ENCODE assay signal across 1 cellular context in the genomic region with DNA sequence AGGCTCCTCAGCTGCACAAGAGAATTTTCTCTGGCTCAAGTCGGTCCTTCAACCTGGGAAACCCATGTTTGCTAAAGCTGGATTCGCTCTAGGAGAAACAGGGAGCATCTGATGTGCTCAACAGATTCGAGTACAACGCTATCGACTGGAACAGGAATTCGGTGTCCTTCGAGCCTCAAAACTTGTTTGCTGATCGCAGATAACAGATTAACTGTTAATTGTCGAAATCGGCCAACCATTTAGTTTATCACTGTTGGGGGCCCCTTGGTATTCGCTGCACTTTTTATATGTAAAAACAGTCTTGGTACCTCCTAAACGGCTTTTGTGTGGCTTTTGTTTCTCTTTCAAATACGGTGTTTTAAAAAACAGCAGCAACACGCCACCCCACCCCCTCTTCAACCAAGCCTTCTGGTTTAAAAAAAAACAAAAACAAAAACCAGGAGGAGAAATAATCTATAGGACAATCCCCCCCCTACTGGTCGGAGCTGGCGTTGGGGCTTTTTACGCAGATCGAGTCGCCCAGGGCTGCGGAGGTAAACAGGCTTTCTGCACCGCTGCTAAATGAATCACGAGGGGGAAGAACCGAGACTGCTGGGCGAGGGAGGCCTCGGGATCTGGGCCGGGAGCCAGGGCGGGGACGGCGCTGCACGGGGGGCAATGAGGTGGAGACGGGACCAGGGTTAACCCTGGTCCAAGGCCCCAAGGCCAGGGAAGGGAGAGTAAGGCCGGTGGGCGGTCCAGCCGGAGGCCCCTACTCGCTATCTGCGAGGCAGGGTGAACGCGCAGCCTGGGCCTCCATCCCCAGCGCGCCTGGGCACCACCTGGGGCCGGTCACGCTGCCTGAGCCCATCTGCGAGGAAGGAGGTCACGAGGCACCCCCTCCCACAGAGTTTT.
TF ChIP-seq lines count a peak whose summit lies in the region.

No MANE protein-coding gene starts in this region.

TF ChIP-seq in K562, 482 proteins besides CTCF, POLR2A, EP300 and RAD21 (continued from another document and continues in another):
- TF ChIP-seq ZNF134 (CRISPR knock-in tag; conservative IDR thresholded peaks at IDR 0.05): no peak
- no peak for TF ChIP-seq SMAD3 (CRISPR knock-in tag; conservative IDR thresholded peaks at IDR 0.05)
- TF ChIP-seq RBM15 (IDR thresholded peaks at IDR 0.05; ENCODE audit: insufficient read depth, low read length): no peak
- TF ChIP-seq, protein P1, sequence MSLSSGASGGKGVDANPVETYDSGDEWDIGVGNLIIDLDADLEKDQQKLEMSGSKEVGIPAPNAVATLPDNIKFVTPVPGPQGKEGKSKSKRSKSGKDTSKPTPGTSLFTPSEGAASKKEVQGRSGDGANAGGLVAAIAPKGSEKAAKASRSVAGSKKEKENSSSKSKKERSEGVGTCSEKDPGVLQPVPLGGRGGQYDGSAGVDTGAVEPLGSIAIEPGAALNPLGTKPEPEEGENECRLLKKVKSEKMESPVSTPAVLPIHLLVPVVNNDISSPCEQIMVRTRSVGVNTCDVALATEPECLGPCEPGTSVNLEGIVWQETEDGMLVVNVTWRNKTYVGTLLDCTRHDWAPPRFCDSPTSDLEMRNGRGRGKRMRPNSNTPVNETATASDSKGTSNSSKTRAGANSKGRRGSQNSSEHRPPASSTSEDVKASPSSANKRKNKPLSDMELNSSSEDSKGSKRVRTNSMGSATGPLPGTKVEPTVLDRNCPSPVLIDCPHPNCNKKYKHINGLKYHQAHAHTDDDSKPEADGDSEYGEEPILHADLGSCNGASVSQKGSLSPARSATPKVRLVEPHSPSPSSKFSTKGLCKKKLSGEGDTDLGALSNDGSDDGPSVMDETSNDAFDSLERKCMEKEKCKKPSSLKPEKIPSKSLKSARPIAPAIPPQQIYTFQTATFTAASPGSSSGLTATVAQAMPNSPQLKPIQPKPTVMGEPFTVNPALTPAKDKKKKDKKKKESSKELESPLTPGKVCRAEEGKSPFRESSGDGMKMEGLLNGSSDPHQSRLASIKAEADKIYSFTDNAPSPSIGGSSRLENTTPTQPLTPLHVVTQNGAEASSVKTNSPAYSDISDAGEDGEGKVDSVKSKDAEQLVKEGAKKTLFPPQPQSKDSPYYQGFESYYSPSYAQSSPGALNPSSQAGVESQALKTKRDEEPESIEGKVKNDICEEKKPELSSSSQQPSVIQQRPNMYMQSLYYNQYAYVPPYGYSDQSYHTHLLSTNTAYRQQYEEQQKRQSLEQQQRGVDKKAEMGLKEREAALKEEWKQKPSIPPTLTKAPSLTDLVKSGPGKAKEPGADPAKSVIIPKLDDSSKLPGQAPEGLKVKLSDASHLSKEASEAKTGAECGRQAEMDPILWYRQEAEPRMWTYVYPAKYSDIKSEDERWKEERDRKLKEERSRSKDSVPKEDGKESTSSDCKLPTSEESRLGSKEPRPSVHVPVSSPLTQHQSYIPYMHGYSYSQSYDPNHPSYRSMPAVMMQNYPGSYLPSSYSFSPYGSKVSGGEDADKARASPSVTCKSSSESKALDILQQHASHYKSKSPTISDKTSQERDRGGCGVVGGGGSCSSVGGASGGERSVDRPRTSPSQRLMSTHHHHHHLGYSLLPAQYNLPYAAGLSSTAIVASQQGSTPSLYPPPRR (CRISPR knock-in tag; IDR thresholded peaks at IDR 0.05; ENCODE audit: borderline replicate concordance): no peak
- no peak for TF ChIP-seq ATF3 (IDR thresholded peaks at IDR 0.05)
- TF ChIP-seq ATF3 (CRISPR knock-in tag; conservative IDR thresholded peaks at IDR 0.05): no peak
- TF ChIP-seq ZNF140 (CRISPR knock-in tag; IDR thresholded peaks at IDR 0.05): no peak
- TF ChIP-seq ZBTB1 (CRISPR knock-in tag; IDR thresholded peaks at IDR 0.05; ENCODE audit: borderline replicate concordance, low read depth): 0 out of 2 replicates have a peak, but pooled peaks have one; percentile 32
- no peak for TF ChIP-seq HNRNPK (IDR thresholded peaks at IDR 0.05; ENCODE audit: low read depth, low read length, poor library complexity, severe bottlenecking)
- TF ChIP-seq CCNT2 (IDR thresholded peaks at IDR 0.05; ENCODE audit: borderline replicate concordance, extremely low read depth, insufficient read length, low read depth, low read length): peak; percentile 9
- TF ChIP-seq SNIP1 (IDR thresholded peaks at IDR 0.05; ENCODE audit: low read depth): no peak
- no peak for TF ChIP-seq CUX1 (CRISPR knock-in tag; IDR thresholded peaks at IDR 0.05)
- TF ChIP-seq TSC22D4 (tag; IDR thresholded peaks at IDR 0.05): no peak
- TF ChIP-seq TAF7 (tag; IDR thresholded peaks at IDR 0.05): no peak
- no peak for TF ChIP-seq ZNF133 (CRISPR knock-in tag; IDR thresholded peaks at IDR 0.05)
- no peak for TF ChIP-seq GATAD2B (IDR thresholded peaks at IDR 0.05; ENCODE audit: borderline replicate concordance)
- TF ChIP-seq ZNF766 (CRISPR knock-in tag; conservative IDR thresholded peaks at IDR 0.05): 0 out of 2 replicates have a peak, but pooled peaks have one; percentile 59
- TF ChIP-seq, protein P2, sequence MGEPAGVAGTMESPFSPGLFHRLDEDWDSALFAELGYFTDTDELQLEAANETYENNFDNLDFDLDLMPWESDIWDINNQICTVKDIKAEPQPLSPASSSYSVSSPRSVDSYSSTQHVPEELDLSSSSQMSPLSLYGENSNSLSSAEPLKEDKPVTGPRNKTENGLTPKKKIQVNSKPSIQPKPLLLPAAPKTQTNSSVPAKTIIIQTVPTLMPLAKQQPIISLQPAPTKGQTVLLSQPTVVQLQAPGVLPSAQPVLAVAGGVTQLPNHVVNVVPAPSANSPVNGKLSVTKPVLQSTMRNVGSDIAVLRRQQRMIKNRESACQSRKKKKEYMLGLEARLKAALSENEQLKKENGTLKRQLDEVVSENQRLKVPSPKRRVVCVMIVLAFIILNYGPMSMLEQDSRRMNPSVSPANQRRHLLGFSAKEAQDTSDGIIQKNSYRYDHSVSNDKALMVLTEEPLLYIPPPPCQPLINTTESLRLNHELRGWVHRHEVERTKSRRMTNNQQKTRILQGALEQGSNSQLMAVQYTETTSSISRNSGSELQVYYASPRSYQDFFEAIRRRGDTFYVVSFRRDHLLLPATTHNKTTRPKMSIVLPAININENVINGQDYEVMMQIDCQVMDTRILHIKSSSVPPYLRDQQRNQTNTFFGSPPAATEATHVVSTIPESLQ (CRISPR knock-in tag; IDR thresholded peaks at IDR 0.05): no peak
- no peak for TF ChIP-seq FOXP1 (CRISPR knock-in tag; IDR thresholded peaks at IDR 0.05)
- TF ChIP-seq FOXA1 (IDR thresholded peaks at IDR 0.05; ENCODE audit: borderline replicate concordance): no peak
- TF ChIP-seq, protein P3, sequence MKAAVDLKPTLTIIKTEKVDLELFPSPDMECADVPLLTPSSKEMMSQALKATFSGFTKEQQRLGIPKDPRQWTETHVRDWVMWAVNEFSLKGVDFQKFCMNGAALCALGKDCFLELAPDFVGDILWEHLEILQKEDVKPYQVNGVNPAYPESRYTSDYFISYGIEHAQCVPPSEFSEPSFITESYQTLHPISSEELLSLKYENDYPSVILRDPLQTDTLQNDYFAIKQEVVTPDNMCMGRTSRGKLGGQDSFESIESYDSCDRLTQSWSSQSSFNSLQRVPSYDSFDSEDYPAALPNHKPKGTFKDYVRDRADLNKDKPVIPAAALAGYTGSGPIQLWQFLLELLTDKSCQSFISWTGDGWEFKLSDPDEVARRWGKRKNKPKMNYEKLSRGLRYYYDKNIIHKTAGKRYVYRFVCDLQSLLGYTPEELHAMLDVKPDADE (conservative IDR thresholded peaks at IDR 0.05; ENCODE audit: control insufficient read depth, low read depth, low read length): no peak
- peak; percentile 18; the same call in 1 of the 2 replicates for TF ChIP-seq RAD51 (IDR thresholded peaks at IDR 0.05; ENCODE audit: borderline replicate concordance, low read depth)
- no peak for TF ChIP-seq ZNF212 (CRISPR knock-in tag; IDR thresholded peaks at IDR 0.05)
- TF ChIP-seq ZNF512 (tag; IDR thresholded peaks at IDR 0.05): no peak
- TF ChIP-seq ARID3A (IDR thresholded peaks at IDR 0.05; ENCODE audit: borderline replicate concordance, low read depth, low read length): no peak
- TF ChIP-seq, protein P4, sequence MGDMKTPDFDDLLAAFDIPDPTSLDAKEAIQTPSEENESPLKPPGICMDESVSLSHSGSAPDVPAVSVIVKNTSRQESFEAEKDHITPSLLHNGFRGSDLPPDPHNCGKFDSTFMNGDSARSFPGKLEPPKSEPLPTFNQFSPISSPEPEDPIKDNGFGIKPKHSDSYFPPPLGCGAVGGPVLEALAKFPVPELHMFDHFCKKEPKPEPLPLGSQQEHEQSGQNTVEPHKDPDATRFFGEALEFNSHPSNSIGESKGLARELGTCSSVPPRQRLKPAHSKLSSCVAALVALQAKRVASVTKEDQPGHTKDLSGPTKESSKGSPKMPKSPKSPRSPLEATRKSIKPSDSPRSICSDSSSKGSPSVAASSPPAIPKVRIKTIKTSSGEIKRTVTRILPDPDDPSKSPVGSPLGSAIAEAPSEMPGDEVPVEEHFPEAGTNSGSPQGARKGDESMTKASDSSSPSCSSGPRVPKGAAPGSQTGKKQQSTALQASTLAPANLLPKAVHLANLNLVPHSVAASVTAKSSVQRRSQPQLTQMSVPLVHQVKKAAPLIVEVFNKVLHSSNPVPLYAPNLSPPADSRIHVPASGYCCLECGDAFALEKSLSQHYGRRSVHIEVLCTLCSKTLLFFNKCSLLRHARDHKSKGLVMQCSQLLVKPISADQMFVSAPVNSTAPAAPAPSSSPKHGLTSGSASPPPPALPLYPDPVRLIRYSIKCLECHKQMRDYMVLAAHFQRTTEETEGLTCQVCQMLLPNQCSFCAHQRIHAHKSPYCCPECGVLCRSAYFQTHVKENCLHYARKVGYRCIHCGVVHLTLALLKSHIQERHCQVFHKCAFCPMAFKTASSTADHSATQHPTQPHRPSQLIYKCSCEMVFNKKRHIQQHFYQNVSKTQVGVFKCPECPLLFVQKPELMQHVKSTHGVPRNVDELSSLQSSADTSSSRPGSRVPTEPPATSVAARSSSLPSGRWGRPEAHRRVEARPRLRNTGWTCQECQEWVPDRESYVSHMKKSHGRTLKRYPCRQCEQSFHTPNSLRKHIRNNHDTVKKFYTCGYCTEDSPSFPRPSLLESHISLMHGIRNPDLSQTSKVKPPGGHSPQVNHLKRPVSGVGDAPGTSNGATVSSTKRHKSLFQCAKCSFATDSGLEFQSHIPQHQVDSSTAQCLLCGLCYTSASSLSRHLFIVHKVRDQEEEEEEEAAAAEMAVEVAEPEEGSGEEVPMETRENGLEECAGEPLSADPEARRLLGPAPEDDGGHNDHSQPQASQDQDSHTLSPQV (IDR thresholded peaks at IDR 0.05): no peak
- TF ChIP-seq HDAC8 (tag; IDR thresholded peaks at IDR 0.05): no peak
- no peak for TF ChIP-seq KDM2B (CRISPR knock-in tag; IDR thresholded peaks at IDR 0.05)
- TF ChIP-seq HDAC3 (IDR thresholded peaks at IDR 0.05; ENCODE audit: borderline replicate concordance, partially characterized antibody): no peak
- peak; percentile 60; the same call in 1 of the 2 replicates for TF ChIP-seq SOX6 (IDR thresholded peaks at IDR 0.05)
